2 cellular contexts compared by ENCODE assay signal in the genomic region with DNA sequence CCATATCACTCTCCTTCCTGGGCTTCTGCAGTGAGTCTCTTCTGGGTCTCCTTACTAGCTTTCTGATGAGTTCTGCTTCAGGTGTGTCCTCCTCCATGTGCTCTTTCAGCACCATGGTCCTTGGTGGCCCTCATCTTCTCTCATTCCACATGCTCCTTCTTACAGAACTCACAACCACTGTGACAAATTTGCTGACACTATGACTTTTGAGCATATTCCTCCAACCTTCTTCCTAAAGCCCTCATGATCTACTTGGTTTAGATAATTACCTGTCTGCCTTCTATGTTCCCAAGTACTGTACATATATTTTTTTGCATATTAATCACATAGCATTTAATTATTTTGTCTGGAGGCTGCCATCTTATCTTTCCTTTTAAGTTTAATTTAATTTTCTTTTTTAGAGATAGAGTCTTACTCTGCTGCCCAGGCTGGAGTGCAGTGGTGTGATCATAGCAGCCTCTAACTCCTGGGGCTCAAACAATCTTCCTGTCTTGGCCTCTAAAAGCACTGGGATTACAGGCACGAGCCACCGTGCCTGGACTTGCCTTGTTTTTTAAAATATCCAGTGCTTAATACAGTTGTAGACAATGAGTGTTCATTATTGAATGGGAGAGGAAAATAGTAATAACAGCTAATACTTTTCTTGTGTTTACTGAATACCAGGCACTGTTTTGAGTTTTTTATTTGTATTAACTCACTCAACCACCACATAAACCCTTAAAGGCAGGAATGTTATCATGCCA.
TF ChIP-seq lines count a peak whose summit lies in the region.

No MANE protein-coding gene starts in this region.

TF ChIP-seq in HepG2, 621 proteins besides CTCF, POLR2A, EP300 and RAD21:
- TF ChIP-seq ZNF256 (CRISPR knock-in tag; conservative IDR thresholded peaks at IDR 0.05) (no peak), ZNF7 (CRISPR knock-in tag; IDR thresholded peaks at IDR 0.05) (no peak), TOE1 (CRISPR knock-in tag; IDR thresholded peaks at IDR 0.05) (no peak), BRD4 (CRISPR knock-in tag; IDR thresholded peaks at IDR 0.05) (no peak), SYNCRIP (IDR thresholded peaks at IDR 0.05; ENCODE audit: insufficient read depth, low read depth, low read length) (no peak), AHR (CRISPR knock-in tag; IDR thresholded peaks at IDR 0.05) (no peak), GLMP (CRISPR knock-in tag; IDR thresholded peaks at IDR 0.05; ENCODE audit: borderline replicate concordance) (no peak), MAFF (IDR thresholded peaks at IDR 0.05; ENCODE audit: low read depth, low read length) (peak; percentile 83), MAFK (conservative IDR thresholded peaks at IDR 0.05 in 1 of 2, IDR thresholded peaks at IDR 0.05 in 1 of 2; ENCODE audit: low read length in 2 of 2) (peak; percentile 78 to 91), KDM1A (CRISPR knock-in tag; IDR thresholded peaks at IDR 0.05) (no peak), ZNF577 (CRISPR knock-in tag; IDR thresholded peaks at IDR 0.05; ENCODE audit: borderline replicate concordance, low read depth) (no peak), GATAD1 (CRISPR knock-in tag; IDR thresholded peaks at IDR 0.05) (no peak), BCL6 (CRISPR knock-in tag; IDR thresholded peaks at IDR 0.05) (no peak), ZFP36L2 (CRISPR knock-in tag; IDR thresholded peaks at IDR 0.05) (no peak)

TF ChIP-seq in K562, 482 proteins besides CTCF, POLR2A, EP300 and RAD21:
- TF ChIP-seq C11orf30 (IDR thresholded peaks at IDR 0.05; ENCODE audit: low read depth) (0 out of 2 replicates have a peak, but pooled peaks have one; percentile 23), MAFK (IDR thresholded peaks at IDR 0.05; ENCODE audit: low read length) (0 out of 2 replicates have a peak, but pooled peaks have one; percentile 12), ZNF316 (IDR thresholded peaks at IDR 0.05) (peak; percentile 40; the same call in 1 of the 2 replicates)
- TF ChIP-seq, protein P1, sequence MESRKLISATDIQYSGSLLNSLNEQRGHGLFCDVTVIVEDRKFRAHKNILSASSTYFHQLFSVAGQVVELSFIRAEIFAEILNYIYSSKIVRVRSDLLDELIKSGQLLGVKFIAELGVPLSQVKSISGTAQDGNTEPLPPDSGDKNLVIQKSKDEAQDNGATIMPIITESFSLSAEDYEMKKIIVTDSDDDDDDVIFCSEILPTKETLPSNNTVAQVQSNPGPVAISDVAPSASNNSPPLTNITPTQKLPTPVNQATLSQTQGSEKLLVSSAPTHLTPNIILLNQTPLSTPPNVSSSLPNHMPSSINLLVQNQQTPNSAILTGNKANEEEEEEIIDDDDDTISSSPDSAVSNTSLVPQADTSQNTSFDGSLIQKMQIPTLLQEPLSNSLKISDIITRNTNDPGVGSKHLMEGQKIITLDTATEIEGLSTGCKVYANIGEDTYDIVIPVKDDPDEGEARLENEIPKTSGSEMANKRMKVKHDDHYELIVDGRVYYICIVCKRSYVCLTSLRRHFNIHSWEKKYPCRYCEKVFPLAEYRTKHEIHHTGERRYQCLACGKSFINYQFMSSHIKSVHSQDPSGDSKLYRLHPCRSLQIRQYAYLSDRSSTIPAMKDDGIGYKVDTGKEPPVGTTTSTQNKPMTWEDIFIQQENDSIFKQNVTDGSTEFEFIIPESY (CRISPR knock-in tag; IDR thresholded peaks at IDR 0.05): no peak
